22 cellular contexts compared by ENCODE assay signal in genomic region chr4:113260671-113261070, GRCh38.
"Had no signal": no experiment of that assay in that cellular context is flagged by ENCODE, and none has a peak within 500 bp of the region (broad histone marks: within the 10 kb centered on the region; RNA-seq: fewer than 3 reads in every experiment).

No MANE protein-coding gene starts in this region.

- H3K4me3 ChIP-seq: ascending aorta, esophagus muscularis mucosa, thyroid gland, uterus had no signal

- H3K4me1 ChIP-seq: ascending aorta, esophagus muscularis mucosa, thyroid gland, uterus had no signal

- H3K27me3 ChIP-seq: ascending aorta, esophagus muscularis mucosa, thyroid gland, uterus had no signal

- H3K9me3 ChIP-seq: ascending aorta, esophagus muscularis mucosa, thyroid gland, uterus had no signal

- DNase-seq: activated CD4-positive, alpha-beta T cell treated with anti-CD3 and anti-CD28 coated beads, Interleukin-2, amount 50 U/mL, for 1 hour; activated CD4-positive, CD25-positive, alpha-beta regulatory T cell treated with anti-CD3 and anti-CD28 coated beads, Interleukin-2, amount 50 U/mL, for 72 hours; activated CD8-positive, alpha-beta memory T cell treated with anti-CD3 and anti-CD28 coated beads, Interleukin-2, amount 50 U/mL, for 4 hours; activated effector memory CD4-positive, alpha-beta T cell treated with Interleukin-2 at 50 U/mL for 16 hours; activated naive CD4-positive, alpha-beta T cell treated with anti-CD3 and anti-CD28 coated beads, Interleukin-2, amount 50 U/mL, for 16 hours; activated T-cell treated with anti-CD3 and anti-CD28 coated beads, Interleukin-2, amount 50 U/mL, for 48 hours; cerebellar nuclear complex; cortex of kidney; effector CD8-positive, alpha-beta T cell; hypothalamus; midbrain; nephron progenitor cell; occipital lobe; retina; stimulated activated CD8-positive, alpha-beta memory T cell treated with anti-CD3 and anti-CD28 coated beads, Interleukin-4, amount 100 ng/mL, for 48 hours; stimulated activated naive CD4-positive, alpha-beta T cell; T1000; thyroid gland; uterus had no signal

- FAIRE-seq: keratinocyte had no signal

- H3K27ac ChIP-seq: ascending aorta, esophagus muscularis mucosa, thyroid gland, uterus had no signal

- H3K36me3 ChIP-seq: ascending aorta, thyroid gland, uterus had no signal
